2 cellular contexts compared by ENCODE assay signal in genomic region chr20:37786043-37786442, GRCh38.
TF ChIP-seq lines count a peak whose summit lies in the region.

No MANE protein-coding gene starts in this region.

TF ChIP-seq in GM23338, 12 proteins besides CTCF, POLR2A, EP300 and RAD21 (continued from another document):
- TF ChIP-seq ZNF462 (CRISPR knock-in tag; IDR thresholded peaks at IDR 0.05): no peak
- no peak for TF ChIP-seq EZH2phosphoT487 (IDR thresholded peaks at IDR 0.05; ENCODE audit: unreplicated experiment)
- TF ChIP-seq REST (IDR thresholded peaks at IDR 0.05; ENCODE audit: unreplicated experiment): no peak
- no peak for TF ChIP-seq CREB1 (CRISPR knock-in tag; IDR thresholded peaks at IDR 0.05; ENCODE audit: low read depth)
- no peak for TF ChIP-seq EZH2 (IDR thresholded peaks at IDR 0.05; ENCODE audit: low read depth, unreplicated experiment)
- TF ChIP-seq JUNB (IDR thresholded peaks at IDR 0.05; ENCODE audit: unreplicated experiment): no peak

TF ChIP-seq in WTC11, 78 proteins besides CTCF, POLR2A, EP300 and RAD21 (continued from another document):
- TF ChIP-seq PRDM15 (CRISPR knock-in tag; IDR thresholded peaks at IDR 0.05): no peak
- TF ChIP-seq TCF7 (CRISPR knock-in tag; IDR thresholded peaks at IDR 0.05; ENCODE audit: low read depth): no peak
- no peak for TF ChIP-seq USF2 (CRISPR knock-in tag; IDR thresholded peaks at IDR 0.05)
- no peak for TF ChIP-seq MAX (CRISPR knock-in tag; IDR thresholded peaks at IDR 0.05)
- no peak for TF ChIP-seq NFE2L1 (CRISPR knock-in tag; IDR thresholded peaks at IDR 0.05)
- no peak for TF ChIP-seq FOXP4 (CRISPR knock-in tag; IDR thresholded peaks at IDR 0.05)
- TF ChIP-seq NR2C2 (CRISPR knock-in tag; IDR thresholded peaks at IDR 0.05): no peak
- no peak for TF ChIP-seq ATF2 (CRISPR knock-in tag; IDR thresholded peaks at IDR 0.05; ENCODE audit: borderline replicate concordance, low read depth)
- no peak for TF ChIP-seq IRF2 (CRISPR knock-in tag; IDR thresholded peaks at IDR 0.05; ENCODE audit: borderline replicate concordance, low read depth)
- no peak for TF ChIP-seq TP53 (CRISPR knock-in tag; IDR thresholded peaks at IDR 0.05)
- no peak for TF ChIP-seq OVOL2 (CRISPR knock-in tag; IDR thresholded peaks at IDR 0.05; ENCODE audit: borderline replicate concordance)
